Comparison of ENCODE assay signal across 8 cellular contexts in genomic region chr4:7844247-7844991, GRCh38.
A peak's percentile ranks its signal among the peaks of the same experiment; 100 is the strongest.
DNase-seq lines count a peak whose midpoint lies in the region; ATAC-seq and TF ChIP-seq lines count a peak whose summit lies in the region.

No MANE protein-coding gene starts in this region.

- H3K36me3 ChIP-seq in iPS DF 6.9 (ENCODE audit: control insufficient read depth, insufficient read depth, low read length), result no peaks in the 10 kb centered on the region

- no CpG with 5 or more reads among the region's 19 CpGs for WGBS in iPS DF 6.9 (ENCODE audit: insufficient coverage, insufficient read length)

- no peaks in the 10 kb centered on the region for H3K27me3 ChIP-seq in iPS DF 6.9 (ENCODE audit: control insufficient read depth, insufficient read depth, low read length)

- no peak overlapping the region for H3K27ac ChIP-seq in iPS DF 6.9 (ENCODE audit: low read length)

- H3K4me3 ChIP-seq in astrocyte of the cerebellum (ENCODE audit: low read depth, low read length), result no peak overlapping the region
- H3K4me3 ChIP-seq in iPS DF 6.9 (ENCODE audit: low read length), result no peak overlapping the region

- ATAC-seq in GM18858 (IDR thresholded peaks at IDR 0.05; ENCODE audit: unreplicated experiment), result no peak

- H3K9me3 ChIP-seq in iPS DF 6.9 (ENCODE audit: control insufficient read depth, insufficient read depth, low read length), result no peaks in the 10 kb centered on the region

- TF ChIP-seq CTCF in astrocyte of the cerebellum (IDR thresholded peaks at IDR 0.05; ENCODE audit: low read depth, low read length, missing control alignments), result peak; percentile 76

- no peaks in the 10 kb centered on the region for H3K4me1 ChIP-seq in iPS DF 6.9 (ENCODE audit: control insufficient read depth, insufficient read depth, low read length)

- DNase-seq in NCI-H2227 (lab: John Stamatoyannopoulos, UW; ENCODE audit: unreplicated experiment), result peak; percentile 58
- DNase-seq in NCI-H2227 treated with DMSO at 0.1 percent for 48 hours (lab: John Stamatoyannopoulos, UW), result no peak
- peak; percentile 92 for DNase-seq in HS-27A (ENCODE audit: low read depth)
- peak; percentile 38 to 63 (median 54) for DNase-seq in T-helper 2 cell
- DNase-seq in astrocyte of the cerebellum (ENCODE audit: low read depth), result peak; percentile 74
- DNase-seq in iPS DF 6.9 (ENCODE audit: low read depth, low spot score), result peak; percentile 64
- DNase-seq in stimulated activated CD4-positive, alpha-beta T cell treated with anti-CD3 and anti-CD28 coated beads, Interleukin-12 subunit alpha, Interleukin-12 subunit beta, amount 100 ng/mL, for 48 hours (ENCODE audit: low read depth in 2 of 3, low spot score in 1 of 3), result peak; percentile 47 to 73 (median 72)

- in situ Hi-C loops in astrocyte of the cerebellum (cut with HindIII; ENCODE audit: low sequenced_read_pairs), result loop anchor here (5.0 kb wide), 2 partner anchors 43 to 93 kb away; partner anchors contain the start of gene AFAP1
